ENCODE assay signal across 8 cellular contexts in the genomic region with DNA sequence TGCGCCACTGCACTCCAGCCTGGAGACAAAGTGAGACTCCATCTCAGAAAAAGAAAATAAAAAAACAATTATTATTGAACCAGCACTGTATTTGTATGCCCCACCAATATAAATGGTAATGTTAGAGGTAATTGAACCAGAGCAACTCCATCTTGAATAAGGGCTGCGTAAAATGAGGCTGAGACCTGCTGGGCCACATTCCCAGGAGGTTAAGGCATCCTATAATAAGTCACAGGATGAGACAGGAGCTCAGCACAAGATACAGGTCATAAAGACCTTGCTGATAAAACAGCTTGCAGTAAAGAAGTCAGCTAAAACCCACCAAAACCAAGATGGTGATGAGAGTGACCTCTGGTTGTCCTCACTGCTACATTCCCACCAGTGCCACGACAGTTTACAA. TPM values are rescaled to one million over a fixed set of nuclear protein-coding genes. Genes with fewer than 3 reads are reported as not detected.
"Had no signal": no experiment of that assay in that cellular context is flagged by ENCODE, and none has a peak within 500 bp of the region (broad histone marks: within the 10 kb centered on the region; RNA-seq: fewer than 3 reads in every experiment).

No MANE protein-coding gene starts in this region.

RNA-seq across cellular contexts. Expression of gene C12orf56, which starts 29.4 kb away (rescaled TPM):
- total RNA-seq: OCI-LY7, PC-9, Peyer's patch, Right ventricle myocardium inferior, Right ventricle myocardium superior, SJCRH30, SJSA1 had no signal
- polyA plus RNA-seq: SK-N-SH had no signal
